Comparison of ENCODE assay signal across 13 cellular contexts in the genomic region with DNA sequence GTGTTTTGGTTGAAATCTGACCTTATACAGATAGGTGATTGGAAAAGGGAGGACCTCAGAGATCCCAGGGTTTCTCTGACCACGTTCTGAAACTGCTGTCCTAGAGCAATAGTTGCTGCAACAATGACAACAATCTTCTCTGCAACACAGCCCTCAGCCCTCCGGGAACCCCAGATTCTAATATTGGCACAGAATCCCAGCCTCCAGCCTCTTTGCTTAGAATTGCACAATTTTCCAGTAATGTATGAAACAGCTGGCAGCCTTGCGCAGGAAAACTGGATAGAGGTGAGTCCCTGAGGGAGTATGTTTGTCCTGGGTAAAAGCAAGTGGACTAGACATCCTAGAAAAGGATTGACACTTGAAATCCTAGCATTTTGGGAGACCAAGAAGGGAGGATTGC. TPM values are rescaled to one million over a fixed set of nuclear protein-coding genes. Genes with fewer than 3 reads are reported as not detected.
DNase-seq lines count a peak whose midpoint lies in the region; ATAC-seq and TF ChIP-seq lines count a peak whose summit lies in the region.
"Had no signal": no experiment of that assay in that cellular context is flagged by ENCODE, and none has a peak within 500 bp of the region (broad histone marks: within the 10 kb centered on the region; RNA-seq: fewer than 3 reads in every experiment).

No MANE protein-coding gene starts in this region.

- no peak overlapping the region for H2BK120ac ChIP-seq in neuronal stem cell (ENCODE audit: low read depth, low read length)

- no peak overlapping the region for H3K4ac ChIP-seq in neuronal stem cell (ENCODE audit: low read length)

- no peak overlapping the region for H3K14ac ChIP-seq in neuronal stem cell (ENCODE audit: low read length)

- no peak overlapping the region for H2AK5ac ChIP-seq in neuronal stem cell (ENCODE audit: low read depth, low read length)

- H4K91ac ChIP-seq in neuronal stem cell (ENCODE audit: low read depth, low read length, poor library complexity), result no peak overlapping the region

- TF ChIP-seq CTCF in lung (IDR thresholded peaks at IDR 0.05; ENCODE audit: control extremely low read depth, extremely low read depth) (no peak), tibial nerve (IDR thresholded peaks at IDR 0.05) (no peak)

- no peak overlapping the region for H3K9ac ChIP-seq in neuronal stem cell (ENCODE audit: low read depth, low read length, poor library complexity)

- no peak overlapping the region for H2BK15ac ChIP-seq in neuronal stem cell (ENCODE audit: low read length)

- no peak overlapping the region for H2BK12ac ChIP-seq in neuronal stem cell (ENCODE audit: low read length)

- H3K27me3 ChIP-seq in lung (ENCODE audit: control insufficient read depth, insufficient read depth) (no peaks in the 10 kb centered on the region), tibial nerve (no peaks in the 10 kb centered on the region), neuronal stem cell (ENCODE audit: control insufficient read depth in 3 of 3, insufficient read depth in 3 of 3, low read depth in 1 of 3, low read length in 3 of 3) (peaks cover 0 to 18% (median 0%) of the 10 kb centered on the region in 3 experiments)

- peak; percentile 66 for ATAC-seq in lung (ENCODE audit: insufficient read depth, low FRiP score)
- ATAC-seq: Panc1 had no signal

- DNase-seq in RPMI7951 (ENCODE audit: low read depth), result peak; percentile 15
- peak; percentile 91 for DNase-seq in fibroblast of gingiva (ENCODE audit: low read depth)
- DNase-seq in lung (ENCODE audit: low spot score), result peak; percentile 50
- DNase-seq in tibial nerve (ENCODE audit: low spot score in 2 of 2), result peak; percentile 56 to 84
- no peak for DNase-seq in activated CD8-positive, alpha-beta memory T cell treated with anti-CD3 and anti-CD28 coated beads, Interleukin-2, amount 50 U/mL, for 4 hours
- no peak for DNase-seq in AML-193 (lab: John Stamatoyannopoulos, UW)
- no peak for DNase-seq in neuronal stem cell (ENCODE audit: low spot score)
- DNase-seq: activated naive CD4-positive, alpha-beta T cell treated with anti-CD3 and anti-CD28 coated beads, Interleukin-2, amount 10 ng/mL, durations not matched to agents 7 days and 5 days; cortex of kidney; NCI-H446; stimulated activated CD4-positive, alpha-beta T cell treated with anti-CD3 and anti-CD28 coated beads, Interleukin-2, amount 100 ng/mL, for 48 hours; stimulated activated naive CD4-positive, alpha-beta T cell had no signal

- H3K9me3 ChIP-seq in lung (ENCODE audit: control insufficient read depth in 2 of 2, insufficient read depth in 1 of 2, low read length in 1 of 2) (no peaks in the 10 kb centered on the region), tibial nerve (no peaks in the 10 kb centered on the region), neuronal stem cell (replicated peaks in 1 of 2; ENCODE audit: control insufficient read depth in 2 of 2, insufficient read depth in 1 of 2, low read depth in 1 of 2, low read length in 2 of 2) (no peaks in the 10 kb centered on the region)

- H3K4me1 ChIP-seq in lung (ENCODE audit: control insufficient read depth in 2 of 2, insufficient read depth in 2 of 2, low read length in 2 of 2) (peaks cover 0 to 5% of the 10 kb centered on the region in 2 donors), tibial nerve (peaks cover 0 to 11% (median 5%) of the 10 kb centered on the region in 4 donors), neuronal stem cell (ENCODE audit: control insufficient read depth in 2 of 2, insufficient read depth in 1 of 2, low read depth in 1 of 2, low read length in 2 of 2) (no peaks in the 10 kb centered on the region)

- no peak overlapping the region for H2AFZ ChIP-seq in neuronal stem cell (ENCODE audit: low read length)

- TF ChIP-seq POLR2A in tibial nerve (IDR thresholded peaks at IDR 0.05), result no peak

- 32 to 34% methylated on average over 3 of the region's 3 CpGs for WGBS in lung, 2 donors
- WGBS in tibial nerve, 2 donors, result 22 to 36% methylated on average over 3 of the region's 3 CpGs
- whole genome bisulfite sequencing in neuronal stem cell (ENCODE audit: extremely low coverage in 2 of 2, insufficient read length in 2 of 2, insufficient replicate concordance in 1 of 2), 2 donors, result no CpG with 5 or more reads among the region's 3 CpGs

- H3K27ac ChIP-seq in lung (ENCODE audit: low read depth in 1 of 2, low read length in 1 of 2), result no peak overlapping the region
- H3K27ac ChIP-seq in tibial nerve, result peak overlapping the region in 1 of 4 donors; percentile 9
- H3K27ac ChIP-seq in neuronal stem cell (replicated peaks; ENCODE audit: low read length), result no peak overlapping the region

- no peak overlapping the region for H3K4me2 ChIP-seq in neuronal stem cell (ENCODE audit: insufficient read depth, low read length, poor library complexity, severe bottlenecking)

- H3K79me1 ChIP-seq in neuronal stem cell (ENCODE audit: low read depth, low read length), result no peaks in the 10 kb centered on the region

- no peak overlapping the region for H4K8ac ChIP-seq in neuronal stem cell (ENCODE audit: low read depth, low read length)

- H3K4me3 ChIP-seq in lung (no peak overlapping the region), tibial nerve (no peak overlapping the region), neuronal stem cell (ENCODE audit: low read length in 2 of 2) (no peak overlapping the region)

- peak; percentile 31 to 96 for TF ChIP-seq EP300 in tibial nerve (IDR thresholded peaks at IDR 0.05)

- H2BK5ac ChIP-seq in neuronal stem cell (ENCODE audit: low read length), result no peak overlapping the region

- no peak overlapping the region for H3K18ac ChIP-seq in neuronal stem cell (ENCODE audit: low read length)

- no peaks in the 10 kb centered on the region for H3K36me3 ChIP-seq in lung (ENCODE audit: control insufficient read depth in 2 of 2, insufficient read depth in 2 of 2, low read length in 2 of 2)
- no peaks in the 10 kb centered on the region for H3K36me3 ChIP-seq in tibial nerve
- no peaks in the 10 kb centered on the region for H3K36me3 ChIP-seq in neuronal stem cell (replicated peaks in 1 of 2; ENCODE audit: control insufficient read depth in 2 of 2, insufficient read depth in 2 of 2, low read length in 2 of 2)

- H3K23ac ChIP-seq in neuronal stem cell (ENCODE audit: low read depth, low read length, poor library complexity), result no peak overlapping the region

RNA-seq across cellular contexts. Expression of gene PNRC1, which starts 30.4 kb away (rescaled TPM):
- 36.4 and 46.5 TPM in 2 replicates for total RNA-seq in RPMI7951 (2014; rRNA removed; shearing (Covaris generic))
- total RNA-seq in lung, result 100 to 1,000 TPM; 127 to 329 TPM
- polyA plus RNA-seq in lung, result 100 to 1,000 TPM in 1 of 2 donors, 10 to 100 TPM in 1; 54.9 to 155 TPM
- 100 to 1,000 TPM; 220 to 264 (median 247) TPM for total RNA-seq in tibial nerve
- 69.0 TPM for polyA plus RNA-seq in neuronal stem cell (2013, experiment 1 of 2)
- polyA plus RNA-seq in neuronal stem cell (2013, experiment 2 of 2), result 71.8 TPM

Comparison
In these comparisons a context has a peak if more than half of its experiments do, and no peak if none do; other contexts are left out.
1. DNase-seq: peak in RPMI7951 (single experiment), fibroblast of gingiva (single experiment), lung (single experiment) and tibial nerve (2 of 2); none in activated CD8-positive, alpha-beta memory T cell treated with anti-CD3 and anti-CD28 coated beads, Interleukin-2, amount 50 U/mL, for 4 hours (single experiment), AML-193 (0 of 2) and neuronal stem cell (single experiment).